Comparison of ENCODE assay signal across 17 cellular contexts in the genomic region with DNA sequence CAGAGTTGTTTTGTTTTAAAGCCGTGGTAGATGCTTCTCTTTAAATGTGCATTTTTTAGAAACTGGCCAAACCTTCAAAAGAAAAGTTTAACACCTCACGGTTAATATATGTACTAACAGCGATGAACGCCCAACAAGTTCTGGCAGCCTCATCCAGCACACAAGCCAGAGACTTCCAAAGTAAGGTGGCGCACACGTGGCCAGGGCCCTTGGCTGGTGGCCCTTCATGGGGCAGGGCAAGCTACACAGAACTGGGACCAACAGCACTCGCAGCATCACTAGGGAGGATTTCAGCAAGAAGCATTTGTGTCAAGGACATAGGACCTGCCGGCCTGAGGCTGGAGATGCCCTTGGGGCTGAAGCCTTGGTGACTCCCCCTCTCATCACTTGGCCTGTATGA. TPM values are rescaled to one million over a fixed set of nuclear protein-coding genes. Genes with fewer than 3 reads are reported as not detected.
DNase-seq lines count a peak whose midpoint lies in the region; ATAC-seq and TF ChIP-seq lines count a peak whose summit lies in the region.
"Had no signal": no experiment of that assay in that cellular context is flagged by ENCODE, and none has a peak within 500 bp of the region (broad histone marks: within the 10 kb centered on the region; RNA-seq: fewer than 3 reads in every experiment).

No MANE protein-coding gene starts in this region.

- H3K36me3 ChIP-seq in breast epithelium (peaks cover 3% of the 10 kb centered on the region), osteoblast (ENCODE audit: insufficient read depth, low read length) (peaks cover 59% of the 10 kb centered on the region)

- H2AFZ ChIP-seq in osteoblast (ENCODE audit: low read length), result no peak overlapping the region
- H2AFZ ChIP-seq: GM23248 had no signal

- POLR2A ChIA-PET in MCF 10A (lab: Yijun Ruan, JAX), result interaction anchor here (0.6 to 18.5 kb wide), 4 partner anchors 20 to 355 kb away, joined by 3 to 555 read pairs (median 9); partner anchors contain the start of genes CYB5D2 and ZZEF1

- H3K9me3 Mint-ChIP-seq in MCF 10A (ENCODE audit: unreplicated experiment), result no peaks in the 10 kb centered on the region
- H3K9me3 Mint-ChIP-seq: CD4-positive, alpha-beta memory T cell had no signal

- peaks cover 37% of the 10 kb centered on the region for H3K4me1 Mint-ChIP-seq in MCF 10A (ENCODE audit: insufficient read depth, unreplicated experiment)

- CTCF ChIA-PET in MCF 10A (lab: Yijun Ruan, JAX), result interaction anchor here (1.0 to 1.6 kb wide), 2 partner anchors 34 to 48 kb away, joined by 3 to 4 read pairs; no protein-coding TSS in a partner anchor

- H3K27me3 ChIP-seq in breast epithelium, result no peaks in the 10 kb centered on the region
- H3K27me3 ChIP-seq in osteoblast (ENCODE audit: insufficient read depth, low read length), result no peaks in the 10 kb centered on the region

- TF ChIP-seq CTCF in MCF 10A (IDR thresholded peaks at IDR 0.05; ENCODE audit: unreplicated experiment) (no peak), breast epithelium (IDR thresholded peaks at IDR 0.05) (no peak), osteoblast (IDR thresholded peaks at IDR 0.05; ENCODE audit: extremely low read depth, low read depth, low read length) (no peak)

- H3K4me2 ChIP-seq in osteoblast (ENCODE audit: insufficient read depth, low read length), result no peak overlapping the region
- H3K4me2 ChIP-seq: A549 had no signal

- ATAC-seq in left ventricle myocardium superior, result peak; percentile 5
- ATAC-seq in left cardiac atrium, result no peak
- ATAC-seq: A549, GM12878 had no signal

- H3K4me3 ChIP-seq in breast epithelium (no peak overlapping the region), osteoblast (ENCODE audit: insufficient read depth, low read length) (no peak overlapping the region)
- H3K4me3 ChIP-seq: A549, GM12878, GM23248 had no signal

- H3K27ac ChIP-seq in breast epithelium (no peak overlapping the region), osteoblast (ENCODE audit: low read depth, low read length) (no peak overlapping the region)
- H3K27ac ChIP-seq: 22Rv1, A549, C4-2B, GM23248 had no signal

- BruUV-seq in MCF 10A (replicated peaks; lab: Mats Ljungman, UMichigan), result no TSS peak

- no peak for DNase-seq in MCF 10A (ENCODE audit: unreplicated experiment)
- DNase-seq in breast epithelium (ENCODE audit: low spot score in 2 of 2), result no peak
- DNase-seq in left ventricle myocardium superior, result no peak
- no peak for DNase-seq in left cardiac atrium
- DNase-seq in osteoblast (ENCODE audit: insufficient read length, low spot score, missing footprints), result peak; percentile 62
- DNase-seq in COLO829 (ENCODE audit: low spot score), result no peak
- no peak for DNase-seq in G401 (ENCODE audit: low spot score)
- DNase-seq: AML-193; Calu3; CD4-positive, alpha-beta memory T cell; DMS79 treated with DMSO at 0.1 percent for 48 hours; GM23248; HCEC 1CT had no signal

- intact Hi-C loops in MCF 10A (cut with micrococcal nuclease) (no loop called here), breast epithelium (cut with DNase I; ENCODE audit: low total_unique reads) (no loop called here), left ventricle myocardium superior (cut with micrococcal nuclease) (no loop called here), left cardiac atrium (cut with DNase I) (no loop called here)

- TF ChIP-seq POLR2A in breast epithelium (IDR thresholded peaks at IDR 0.05), result no peak

- H3K4me3 Mint-ChIP-seq in MCF 10A (ENCODE audit: unreplicated experiment), result no peak overlapping the region
- H3K4me3 Mint-ChIP-seq: CD4-positive, alpha-beta memory T cell had no signal

- in situ Hi-C loops in G401 (cut with HindIII; ENCODE audit: low sequenced_read_pairs), result no loop called here

- peaks cover 63% of the 10 kb centered on the region for H3K36me3 Mint-ChIP-seq in MCF 10A (ENCODE audit: insufficient read depth, unreplicated experiment)

- peak overlapping the region; percentile 59 for H3K27ac Mint-ChIP-seq in MCF 10A (ENCODE audit: low read depth, unreplicated experiment)

- no peaks in the 10 kb centered on the region for H3K79me2 ChIP-seq in osteoblast (ENCODE audit: insufficient read depth, low read length)

- no peaks in the 10 kb centered on the region for H3K9me3 ChIP-seq in breast epithelium
- H3K9me3 ChIP-seq in osteoblast (ENCODE audit: low read depth, low read length), result no peaks in the 10 kb centered on the region
- H3K9me3 ChIP-seq: A549 had no signal

- no peaks in the 10 kb centered on the region for H3K27me3 Mint-ChIP-seq in MCF 10A (ENCODE audit: insufficient read depth, unreplicated experiment)
- H3K27me3 Mint-ChIP-seq: CD4-positive, alpha-beta memory T cell had no signal

- H3K4me1 ChIP-seq in breast epithelium (peaks cover 0 to 13% of the 10 kb centered on the region in 2 donors), osteoblast (ENCODE audit: insufficient read depth, low read length) (peaks cover 4% of the 10 kb centered on the region)

- no peaks in the 10 kb centered on the region for H4K20me1 ChIP-seq in osteoblast (ENCODE audit: insufficient read depth, low read length)

RNA-seq across cellular contexts. Expression of gene CYB5D2, which starts 23.4 kb away (rescaled TPM):
- total RNA-seq in MCF 10A (2022), result 13.8 and 17.6 TPM in 2 replicates
- 10 to 100 TPM; 28.4 to 74.1 (median 34.7) TPM for total RNA-seq in breast epithelium
- 6.8 TPM for total RNA-seq in left ventricle myocardium superior
- total RNA-seq in left cardiac atrium, result 10 to 100 TPM in 1 of 2 donors, 1 to 10 TPM in 1; 8.0 to 12.7 TPM
- 38.3 and 46.3 TPM in 2 replicates for total RNA-seq in osteoblast
- total RNA-seq in G401 (2014; rRNA removed; shearing (Covaris generic)), result 22.2 and 33.4 TPM in 2 replicates

RNA-seq across cellular contexts. Expression of gene ZZEF1, which starts 23.6 kb away (rescaled TPM):
- total RNA-seq in MCF 10A (2022) (35.0 and 37.9 TPM in 2 replicates), breast epithelium (10 to 100 TPM; 67.2 to 70.8 (median 68.8) TPM), left ventricle myocardium superior (33.5 TPM), left cardiac atrium (10 to 100 TPM; 26.5 to 38.4 TPM), osteoblast (46.9 and 52.8 TPM in 2 replicates)
- total RNA-seq in G401 (2014; rRNA removed; shearing (Covaris generic)), result 7.9 and 12.6 TPM in 2 replicates
